In genomic region chr3:155912574-155913190, GRCh38 we compare ENCODE assay signal across 15 cellular contexts. TPM values are rescaled to one million over a fixed set of nuclear protein-coding genes. Genes with fewer than 3 reads are reported as not detected.
DNase-seq lines count a peak whose midpoint lies in the region; ATAC-seq and TF ChIP-seq lines count a peak whose summit lies in the region.
"Had no signal": no experiment of that assay in that cellular context is flagged by ENCODE, and none has a peak within 500 bp of the region (broad histone marks: within the 10 kb centered on the region; RNA-seq: fewer than 3 reads in every experiment).

No MANE protein-coding gene starts in this region.

- DNase-seq in heart left ventricle (no peak), left ventricle myocardium inferior (no peak), astrocyte of the cerebellum (ENCODE audit: low read depth) (peak; percentile 5), mesenchymal stem cell (no peak), NCI-H1417 treated with DMSO at 0.1 percent for 48 hours (lab: John Stamatoyannopoulos, UW) (no peak), RPMI8226 (no peak), putamen (ENCODE audit: low spot score) (no peak)
- DNase-seq: activated CD8-positive, alpha-beta T cell treated with anti-CD3 and anti-CD28 coated beads, Interleukin-2, amount 10 ng/mL, durations not matched to agents 7 days and 5 days; activated gamma-delta T cell treated with Interleukin-2 at 50 U/mL for 16 hours; caudate nucleus; GF-D8; NCI-H510A treated with DMSO at 0.1 percent for 48 hours; occipital lobe; OCI-M1 had no signal

- H3K23ac ChIP-seq in mesenchymal stem cell (ENCODE audit: low read length in 2 of 2): no peak overlapping the region

- H3K9ac ChIP-seq in mesenchymal stem cell (ENCODE audit: low read length): peak overlapping the region; percentile 14

- H3K4me3 ChIP-seq in heart left ventricle (no peak overlapping the region), left ventricle myocardium inferior (no peak overlapping the region), astrocyte of the cerebellum (ENCODE audit: low read depth, low read length) (no peak overlapping the region), mesenchymal stem cell (ENCODE audit: insufficient read depth in 1 of 2, low read depth in 1 of 2, low read length in 2 of 2) (no peak overlapping the region)

- no peak overlapping the region for H3K4ac ChIP-seq in mesenchymal stem cell (ENCODE audit: low read depth in 1 of 2, low read length in 2 of 2)

- no peak overlapping the region for H2BK5ac ChIP-seq in mesenchymal stem cell (ENCODE audit: low read depth, low read length, poor library complexity, severe bottlenecking)

- no peak overlapping the region for H3K18ac ChIP-seq in mesenchymal stem cell (ENCODE audit: low read depth in 1 of 2, low read length in 2 of 2)

- H2BK15ac ChIP-seq in mesenchymal stem cell (ENCODE audit: low read depth, poor library complexity, severe bottlenecking): no peak overlapping the region

- H3K27ac ChIP-seq in heart left ventricle: no peak overlapping the region
- H3K27ac ChIP-seq in left ventricle myocardium inferior (replicated peaks): no peak overlapping the region
- peak overlapping the region; percentile 51 for H3K27ac ChIP-seq in mesenchymal stem cell (ENCODE audit: low read length, poor library complexity, severe bottlenecking)

- H2AK5ac ChIP-seq in mesenchymal stem cell (ENCODE audit: low read length, severe bottlenecking): no peak overlapping the region

- in situ Hi-C loops in astrocyte of the cerebellum (cut with HindIII; ENCODE audit: low sequenced_read_pairs): no loop called here

- intact Hi-C loops in heart left ventricle (cut with DNase I): no loop called here
- intact Hi-C loops in left ventricle myocardium inferior (cut with micrococcal nuclease): no loop called here

- H3K27me3 ChIP-seq in heart left ventricle (no peaks in the 10 kb centered on the region), left ventricle myocardium inferior (ENCODE audit: low read depth) (no peaks in the 10 kb centered on the region), mesenchymal stem cell (ENCODE audit: control insufficient read depth in 1 of 2, insufficient read depth in 1 of 2, low read length in 2 of 2) (no peaks in the 10 kb centered on the region)

- H3K36me3 ChIP-seq in heart left ventricle: peaks cover 0 to 92% (median 69%) of the 10 kb centered on the region in 9 donors
- peaks cover 74% of the 10 kb centered on the region for H3K36me3 ChIP-seq in left ventricle myocardium inferior
- peaks cover 25 to 73% of the 10 kb centered on the region in 2 experiments for H3K36me3 ChIP-seq in mesenchymal stem cell (ENCODE audit: control insufficient read depth in 1 of 2, insufficient read depth in 2 of 2, low read depth in 1 of 2, low read length in 2 of 2)

- H2BK12ac ChIP-seq in mesenchymal stem cell (ENCODE audit: low read length in 2 of 2): no peak overlapping the region

- 42 to 63% (median 52%) methylated on average over 1 of the region's 1 CpG for WGBS in heart left ventricle, 4 donors
- WGBS in mesenchymal stem cell: no CpG with 5 or more reads among the region's 1 CpG

- H2AFZ ChIP-seq in mesenchymal stem cell (ENCODE audit: low read depth, low read length): no peak overlapping the region

- peaks cover 0 to 10% (median 1%) of the 10 kb centered on the region in 12 donors for H3K4me1 ChIP-seq in heart left ventricle
- H3K4me1 ChIP-seq in left ventricle myocardium inferior: peaks cover 15% of the 10 kb centered on the region
- H3K4me1 ChIP-seq in mesenchymal stem cell (ENCODE audit: control insufficient read depth, insufficient read depth, low read depth, low read length): no peaks in the 10 kb centered on the region

- H3K14ac ChIP-seq in mesenchymal stem cell (ENCODE audit: low read length in 2 of 2): no peak overlapping the region

- TF ChIP-seq CTCF in heart left ventricle (IDR thresholded peaks at IDR 0.05) (no peak), left ventricle myocardium inferior (IDR thresholded peaks at IDR 0.05; ENCODE audit: borderline replicate concordance) (no peak), astrocyte of the cerebellum (IDR thresholded peaks at IDR 0.05; ENCODE audit: low read depth, low read length, missing control alignments) (no peak)

- no peak overlapping the region for H3K4me2 ChIP-seq in mesenchymal stem cell (ENCODE audit: low read length, poor library complexity, severe bottlenecking)

- TF ChIP-seq POLR2A in heart left ventricle (IDR thresholded peaks at IDR 0.05): no peak

- no peak overlapping the region for H4K91ac ChIP-seq in mesenchymal stem cell (ENCODE audit: low read length)

- H3K79me1 ChIP-seq in mesenchymal stem cell (replicated peaks; ENCODE audit: low read length, poor library complexity, severe bottlenecking): peaks cover 12% of the 10 kb centered on the region

- H3K9me3 ChIP-seq in heart left ventricle (no peaks in the 10 kb centered on the region), left ventricle myocardium inferior (replicated peaks) (no peaks in the 10 kb centered on the region), mesenchymal stem cell (ENCODE audit: control insufficient read depth, low read length) (no peaks in the 10 kb centered on the region)

- ATAC-seq in heart left ventricle (peak; percentile 20 to 57 (median 38)), HG03159 (IDR thresholded peaks at IDR 0.05; ENCODE audit: unreplicated experiment) (no peak)
- ATAC-seq: activated CD8-positive, alpha-beta T cell treated with anti-CD3 and anti-CD28 coated beads, Interleukin-2, amount 10 ng/mL, durations not matched to agents 7 days and 5 days had no signal

- H2BK120ac ChIP-seq in mesenchymal stem cell (ENCODE audit: low read depth, low read length): no peak overlapping the region

- no peak overlapping the region for H4K8ac ChIP-seq in mesenchymal stem cell (ENCODE audit: low read length)

RNA-seq across cellular contexts. Expression of gene GMPS, which starts 42.2 kb away (rescaled TPM):
- total RNA-seq in heart left ventricle: 10 to 100 TPM; 21.4 to 36.8 (median 32.3) TPM
- 10 to 100 TPM; 11.9 to 26.9 TPM for polyA plus RNA-seq in heart left ventricle
- total RNA-seq in left ventricle myocardium inferior: 29.4 TPM
- polyA plus RNA-seq in mesenchymal stem cell (2013, experiment 1 of 2): 48.7 TPM
- polyA plus RNA-seq in mesenchymal stem cell (2013, experiment 2 of 2): 51.5 TPM

RNA-seq across cellular contexts. Expression of gene SLC33A1, which starts 58.5 kb away (rescaled TPM):
- total RNA-seq in heart left ventricle (10 to 100 TPM; 14.6 to 30.5 (median 21.6) TPM), left ventricle myocardium inferior (22.4 TPM)
- polyA plus RNA-seq in heart left ventricle: 10 to 100 TPM in 1 of 2 donors, 1 to 10 TPM in 1; 4.8 to 24.1 TPM
- 21.6 TPM for polyA plus RNA-seq in mesenchymal stem cell (2013, experiment 1 of 2)
- polyA plus RNA-seq in mesenchymal stem cell (2013, experiment 2 of 2): 24.3 TPM
